ENCODE assay signal across 8 cellular contexts in genomic region chr13:20525601-20526544, GRCh38. TPM values are rescaled to one million over a fixed set of nuclear protein-coding genes. Genes with fewer than 3 reads are reported as not detected.
DNase-seq lines count a peak whose midpoint lies in the region; ATAC-seq, FAIRE-seq and TF ChIP-seq lines count a peak whose summit lies in the region.

CRYL1 (minus strand) TSS chr13:20525857; CDS start chr13:20525794, 63 bp downstream.

- peak within 1 kb of the TSS; percentile 88 to 96 (median 92) for H3K4me3 Mint-ChIP-seq in CD8-positive, alpha-beta memory T cell

- POLR2A ChIA-PET in CD8-positive, alpha-beta memory T cell (lab: Charles Lee): interaction anchor here (0.7 kb wide), 1 partner anchor 871 kb away, joined by 3 read pairs; no protein-coding TSS in a partner anchor

- peaks cover 12 to 28% (median 22%) of the 10 kb centered on the region in 3 donors for H3K4me1 Mint-ChIP-seq in CD8-positive, alpha-beta memory T cell

- H3K9me3 ChIP-seq in CD8-positive, alpha-beta memory T cell (ENCODE audit: low read length): no peaks in the 10 kb centered on the region
- H3K9me3 ChIP-seq in Peyer's patch (no peaks in the 10 kb centered on the region), esophagus squamous epithelium (no peaks in the 10 kb centered on the region)

- peak within 1 kb of the TSS; percentile 77 to 97 (median 92) for H3K27ac Mint-ChIP-seq in CD8-positive, alpha-beta memory T cell

- no peaks in the 10 kb centered on the region for H3K9me3 Mint-ChIP-seq in CD8-positive, alpha-beta memory T cell

- intact Hi-C loops in esophagus squamous epithelium (cut with DNase I): no loop called here

- CTCF ChIA-PET in CD8-positive, alpha-beta memory T cell (lab: Charles Lee): interaction anchor here (0.9 kb wide), 1 partner anchor 32 kb away, joined by 3 read pairs; no protein-coding TSS in a partner anchor

- WGBS in esophagus squamous epithelium, 2 donors: 0 to 1% methylated on average over 7 to 18 of the region's 89 CpGs

- H3K4me1 ChIP-seq in CD8-positive, alpha-beta memory T cell (ENCODE audit: insufficient read depth, low read length): peaks cover 13% of the 10 kb centered on the region
- H3K4me1 ChIP-seq in Peyer's patch: peaks cover 0 to 16% (median 5%) of the 10 kb centered on the region in 4 donors
- peaks cover 0 to 31% (median 8%) of the 10 kb centered on the region in 3 donors for H3K4me1 ChIP-seq in esophagus squamous epithelium

- TF ChIP-seq POLR2A in Peyer's patch (IDR thresholded peaks at IDR 0.05): peak; percentile 78 to 80
- peak in 2 of 4 donors; percentile 53 to 69 for TF ChIP-seq POLR2A in esophagus squamous epithelium (IDR thresholded peaks at IDR 0.05)

- H3K36me3 Mint-ChIP-seq in CD8-positive, alpha-beta memory T cell: peaks cover 0 to 2% (median 0%) of the 10 kb centered on the region in 3 donors

- H3K27me3 Mint-ChIP-seq in CD8-positive, alpha-beta memory T cell: peaks cover 3 to 8% of the 10 kb centered on the region in 2 donors

- no peak for TF ChIP-seq CTCF in Peyer's patch (IDR thresholded peaks at IDR 0.05)
- no peak for TF ChIP-seq CTCF in esophagus squamous epithelium (IDR thresholded peaks at IDR 0.05)

- peak; percentile 63 to 82 (median 68) for DNase-seq in CD8-positive, alpha-beta memory T cell
- DNase-seq in HTR-8/SVneo (ENCODE audit: insufficient read length, low spot score) (peak; percentile 51), Peyer's patch (peak; percentile 73 to 92 (median 90)), esophagus squamous epithelium (lab: John Stamatoyannopoulos, UW) (peak; percentile 32), myocyte (ENCODE audit: low read depth) (peak; percentile 79)
- peak; percentile 77 to 81 for DNase-seq in activated T-cell treated with anti-CD3 and anti-CD28 coated beads, Interleukin-2, amount 50 U/mL, for 48 hours
- DNase-seq in stimulated activated CD8-positive, alpha-beta memory T cell treated with anti-CD3 and anti-CD28 coated beads, Interleukin-7, amount 100 ng/mL, for 4 hours (ENCODE audit: low read depth in 2 of 2): peak; percentile 46 to 76

- FAIRE-seq in HTR-8/SVneo (lab: Jason Lieb, UNC): no peak

- ATAC-seq in GM19468 (IDR thresholded peaks at IDR 0.05; ENCODE audit: extremely low read depth, unreplicated experiment): peak; percentile 44

- H3K36me3 ChIP-seq in CD8-positive, alpha-beta memory T cell (ENCODE audit: insufficient read depth, low read length): no peaks in the 10 kb centered on the region
- no peaks in the 10 kb centered on the region for H3K36me3 ChIP-seq in Peyer's patch
- no peaks in the 10 kb centered on the region for H3K36me3 ChIP-seq in esophagus squamous epithelium

- peak within 1 kb of the TSS; percentile 98 for H3K4me3 ChIP-seq in CD8-positive, alpha-beta memory T cell (ENCODE audit: low read length)
- H3K4me3 ChIP-seq in Peyer's patch (peak within 1 kb of the TSS; percentile 79 to 95 (median 90)), esophagus squamous epithelium (peak within 1 kb of the TSS; percentile 66 to 90 (median 78))

- H3K27ac ChIP-seq in CD8-positive, alpha-beta memory T cell (ENCODE audit: low read depth, low read length): peak within 1 kb of the TSS; percentile 88
- H3K27ac ChIP-seq in Peyer's patch: peak within 1 kb of the TSS; percentile 84 to 97 (median 90)
- H3K27ac ChIP-seq in esophagus squamous epithelium: peak within 1 kb of the TSS; percentile 80 to 94 (median 88)

- H3K27me3 ChIP-seq in CD8-positive, alpha-beta memory T cell (ENCODE audit: insufficient read depth, low read length, poor library complexity, severe bottlenecking): no peaks in the 10 kb centered on the region
- H3K27me3 ChIP-seq in Peyer's patch (no peaks in the 10 kb centered on the region), esophagus squamous epithelium (no peaks in the 10 kb centered on the region)

RNA-seq across cellular contexts. Expression of gene CRYL1, which starts in this region (rescaled TPM):
- 1 to 10 TPM; 7.2 to 7.8 TPM for total RNA-seq in CD8-positive, alpha-beta memory T cell
- polyA plus RNA-seq in CD8-positive, alpha-beta memory T cell: 36.1 TPM
- total RNA-seq in Peyer's patch (100 to 1,000 TPM in 3 of 4 donors, 10 to 100 TPM in 1; 81.7 to 357 (median 299) TPM), esophagus squamous epithelium (10 to 100 TPM; 12.5 to 41.2 (median 24.4) TPM), myocyte (9.3 and 9.4 TPM in 2 replicates)
- polyA plus RNA-seq in myocyte (2012): 17.2 TPM

Comparison
In these comparisons a context has a peak if more than half of its experiments do, and no peak if none do; other contexts are left out.
1. Peak in every context shown above with its lines: DNase-seq, ATAC-seq, H3K4me3 ChIP-seq and H3K27ac ChIP-seq.
2. DNase-seq: peak in every context shown above with its lines; median percentile 90 in Peyer's patch; 79 in activated T-cell treated with anti-CD3 and anti-CD28 coated beads, Interleukin-2, amount 50 U/mL, for 48 hours; 79 in myocyte; 68 in CD8-positive, alpha-beta memory T cell; 61 in stimulated activated CD8-positive, alpha-beta memory T cell treated with anti-CD3 and anti-CD28 coated beads, Interleukin-7, amount 100 ng/mL, for 4 hours; 51 in HTR-8/SVneo; 32 in esophagus squamous epithelium.